ENCODE assay signal across 1 cellular context in the genomic region with DNA sequence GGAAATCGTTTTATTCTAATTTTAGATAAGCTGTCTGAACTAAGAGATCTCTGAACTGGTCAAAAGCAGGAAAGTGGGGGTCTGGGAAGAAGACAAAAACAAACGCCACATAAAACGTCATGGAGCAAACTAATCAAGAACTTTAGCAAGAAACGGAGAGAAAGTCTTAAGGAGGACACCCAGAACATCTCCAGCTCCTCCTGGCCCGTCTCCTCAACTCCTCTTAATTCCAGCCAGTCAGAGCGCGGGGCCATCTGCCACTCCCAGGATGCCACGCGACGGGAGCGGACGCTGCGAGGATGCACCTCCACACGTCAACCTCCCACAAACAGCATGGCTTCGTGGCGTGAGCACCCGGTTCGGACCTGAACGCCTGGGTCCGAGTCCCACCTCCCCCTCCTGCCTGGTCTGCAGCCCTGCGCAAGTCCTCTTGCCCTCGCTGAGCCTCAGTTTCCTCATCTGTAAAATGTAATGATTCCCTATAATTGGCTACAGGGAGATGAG.
TF ChIP-seq lines count a peak whose summit lies in the region.

No MANE protein-coding gene starts in this region.

TF ChIP-seq in HepG2, 621 proteins besides CTCF, POLR2A, EP300 and RAD21 (continued from another document and continues in another):
- TF ChIP-seq, protein P1, sequence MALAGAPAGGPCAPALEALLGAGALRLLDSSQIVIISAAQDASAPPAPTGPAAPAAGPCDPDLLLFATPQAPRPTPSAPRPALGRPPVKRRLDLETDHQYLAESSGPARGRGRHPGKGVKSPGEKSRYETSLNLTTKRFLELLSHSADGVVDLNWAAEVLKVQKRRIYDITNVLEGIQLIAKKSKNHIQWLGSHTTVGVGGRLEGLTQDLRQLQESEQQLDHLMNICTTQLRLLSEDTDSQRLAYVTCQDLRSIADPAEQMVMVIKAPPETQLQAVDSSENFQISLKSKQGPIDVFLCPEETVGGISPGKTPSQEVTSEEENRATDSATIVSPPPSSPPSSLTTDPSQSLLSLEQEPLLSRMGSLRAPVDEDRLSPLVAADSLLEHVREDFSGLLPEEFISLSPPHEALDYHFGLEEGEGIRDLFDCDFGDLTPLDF (CRISPR knock-in tag; IDR thresholded peaks at IDR 0.05) = 0 out of 2 replicates have a peak, but pooled peaks have one; percentile 4
- TF ChIP-seq ARID2 (CRISPR knock-in tag; IDR thresholded peaks at IDR 0.05; ENCODE audit: borderline replicate concordance) (0 out of 2 replicates have a peak, but pooled peaks have one; percentile 20), SIN3A (IDR thresholded peaks at IDR 0.05; ENCODE audit: borderline replicate concordance, low read depth, low read length) (peak; percentile 70; the same call in 1 of the 2 replicates), ZNF143 (CRISPR knock-in tag; IDR thresholded peaks at IDR 0.05) (peak; percentile 87), ERF (CRISPR knock-in tag; IDR thresholded peaks at IDR 0.05) (peak; percentile 16; the same call in 1 of the 2 replicates), SAP130 (CRISPR knock-in tag; IDR thresholded peaks at IDR 0.05; ENCODE audit: low read depth) (peak; percentile 86), ISL2 (CRISPR knock-in tag; IDR thresholded peaks at IDR 0.05) (no peak; the same call in 1 of the 2 replicates), CBX1 (IDR thresholded peaks at IDR 0.05; ENCODE audit: low read depth) (no peak), YY1 (IDR thresholded peaks at IDR 0.05; ENCODE audit: insufficient read depth, insufficient replicate concordance, low read depth, low read length) (peak; percentile 69), POLR2G (IDR thresholded peaks at IDR 0.05; ENCODE audit: low read depth, low read length) (peak; percentile 73), GZF1 (CRISPR knock-in tag; IDR thresholded peaks at IDR 0.05) (0 out of 2 replicates have a peak, but pooled peaks have one; percentile 32), ATF7 (IDR thresholded peaks at IDR 0.05) (no peak), ATF7 (CRISPR knock-in tag; IDR thresholded peaks at IDR 0.05) (0 out of 2 replicates have a peak, but pooled peaks have one; percentile 47), ZNF629 (CRISPR knock-in tag; conservative IDR thresholded peaks at IDR 0.05) (peak; percentile 59), DR1 (CRISPR knock-in tag; IDR thresholded peaks at IDR 0.05) (no peak), TFDP1 (CRISPR knock-in tag; IDR thresholded peaks at IDR 0.05; ENCODE audit: borderline replicate concordance) (peak; percentile 56; the same call in 1 of the 2 replicates), REXO4 (CRISPR knock-in tag; IDR thresholded peaks at IDR 0.05; ENCODE audit: borderline replicate concordance) (peak; percentile 68; the same call in 1 of the 2 replicates), REPIN1 (CRISPR knock-in tag; IDR thresholded peaks at IDR 0.05; ENCODE audit: borderline replicate concordance, low read depth) (no peak), HNRNPLL (IDR thresholded peaks at IDR 0.05; ENCODE audit: low read depth, low read length, poor library complexity, severe bottlenecking) (peak; percentile 8), NFYC (CRISPR knock-in tag; IDR thresholded peaks at IDR 0.05) (peak; percentile 24; the same call in 1 of the 2 replicates), ZNF687 (CRISPR knock-in tag; IDR thresholded peaks at IDR 0.05) (peak; percentile 96), TAF1 (CRISPR knock-in tag; IDR thresholded peaks at IDR 0.05) (peak; percentile 86), ZNF75D (CRISPR knock-in tag; IDR thresholded peaks at IDR 0.05; ENCODE audit: borderline replicate concordance) (no peak), ATF6 (CRISPR knock-in tag; conservative IDR thresholded peaks at IDR 0.05) (no peak), HMG20B (CRISPR knock-in tag; conservative IDR thresholded peaks at IDR 0.05) (0 out of 2 replicates have a peak, but pooled peaks have one; percentile 5), NAIF1 (CRISPR knock-in tag; IDR thresholded peaks at IDR 0.05; ENCODE audit: borderline replicate concordance) (no peak), SOX13 (IDR thresholded peaks at IDR 0.05) (no peak; the same call in 1 of the 2 replicates), SOX13 (CRISPR knock-in tag; conservative IDR thresholded peaks at IDR 0.05 in 1 of 2, IDR thresholded peaks at IDR 0.05 in 1 of 2) (no peak), KLF9 (CRISPR knock-in tag; IDR thresholded peaks at IDR 0.05; ENCODE audit: low read depth) (no peak), HES4 (CRISPR knock-in tag; IDR thresholded peaks at IDR 0.05; ENCODE audit: borderline replicate concordance) (peak; percentile 85; the same call in 1 of the 2 replicates), BORCS8-MEF2B (CRISPR knock-in tag; IDR thresholded peaks at IDR 0.05) (peak; percentile 63; the same call in 1 of the 2 replicates), TCF7L2 (IDR thresholded peaks at IDR 0.05; ENCODE audit: low read depth, low read length) (no peak), ZBTB38 (CRISPR knock-in tag; IDR thresholded peaks at IDR 0.05) (peak; percentile 72), ZFP1 (CRISPR knock-in tag; IDR thresholded peaks at IDR 0.05) (0 out of 2 replicates have a peak, but pooled peaks have one; percentile 12), NR1H2 (CRISPR knock-in tag; IDR thresholded peaks at IDR 0.05; ENCODE audit: borderline replicate concordance, low read depth) (0 out of 2 replicates have a peak, but pooled peaks have one; percentile 65), GATAD1 (CRISPR knock-in tag; IDR thresholded peaks at IDR 0.05) (peak; percentile 63; the same call in 1 of the 2 replicates), FLYWCH1 (CRISPR knock-in tag; IDR thresholded peaks at IDR 0.05) (no peak), ZNF747 (CRISPR knock-in tag; IDR thresholded peaks at IDR 0.05; ENCODE audit: borderline replicate concordance) (0 out of 2 replicates have a peak, but pooled peaks have one; percentile 51), MXI1 (IDR thresholded peaks at IDR 0.05; ENCODE audit: borderline replicate concordance, low read depth, low read length) (peak; percentile 84; the same call in 1 of the 3 replicates), ZFY (CRISPR knock-in tag; IDR thresholded peaks at IDR 0.05) (no peak), MAZ (IDR thresholded peaks at IDR 0.05; ENCODE audit: borderline replicate concordance, low read depth, low read length) (no peak), MAZ (CRISPR knock-in tag; IDR thresholded peaks at IDR 0.05; ENCODE audit: low read depth) (0 out of 2 replicates have a peak, but pooled peaks have one; percentile 10), RARG (CRISPR knock-in tag; IDR thresholded peaks at IDR 0.05; ENCODE audit: low read depth) (no peak)
- TF ChIP-seq, protein P2, sequence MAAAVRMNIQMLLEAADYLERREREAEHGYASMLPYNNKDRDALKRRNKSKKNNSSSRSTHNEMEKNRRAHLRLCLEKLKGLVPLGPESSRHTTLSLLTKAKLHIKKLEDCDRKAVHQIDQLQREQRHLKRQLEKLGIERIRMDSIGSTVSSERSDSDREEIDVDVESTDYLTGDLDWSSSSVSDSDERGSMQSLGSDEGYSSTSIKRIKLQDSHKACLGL (CRISPR knock-in tag; IDR thresholded peaks at IDR 0.05) = peak; percentile 88
- TF ChIP-seq, protein P3, sequence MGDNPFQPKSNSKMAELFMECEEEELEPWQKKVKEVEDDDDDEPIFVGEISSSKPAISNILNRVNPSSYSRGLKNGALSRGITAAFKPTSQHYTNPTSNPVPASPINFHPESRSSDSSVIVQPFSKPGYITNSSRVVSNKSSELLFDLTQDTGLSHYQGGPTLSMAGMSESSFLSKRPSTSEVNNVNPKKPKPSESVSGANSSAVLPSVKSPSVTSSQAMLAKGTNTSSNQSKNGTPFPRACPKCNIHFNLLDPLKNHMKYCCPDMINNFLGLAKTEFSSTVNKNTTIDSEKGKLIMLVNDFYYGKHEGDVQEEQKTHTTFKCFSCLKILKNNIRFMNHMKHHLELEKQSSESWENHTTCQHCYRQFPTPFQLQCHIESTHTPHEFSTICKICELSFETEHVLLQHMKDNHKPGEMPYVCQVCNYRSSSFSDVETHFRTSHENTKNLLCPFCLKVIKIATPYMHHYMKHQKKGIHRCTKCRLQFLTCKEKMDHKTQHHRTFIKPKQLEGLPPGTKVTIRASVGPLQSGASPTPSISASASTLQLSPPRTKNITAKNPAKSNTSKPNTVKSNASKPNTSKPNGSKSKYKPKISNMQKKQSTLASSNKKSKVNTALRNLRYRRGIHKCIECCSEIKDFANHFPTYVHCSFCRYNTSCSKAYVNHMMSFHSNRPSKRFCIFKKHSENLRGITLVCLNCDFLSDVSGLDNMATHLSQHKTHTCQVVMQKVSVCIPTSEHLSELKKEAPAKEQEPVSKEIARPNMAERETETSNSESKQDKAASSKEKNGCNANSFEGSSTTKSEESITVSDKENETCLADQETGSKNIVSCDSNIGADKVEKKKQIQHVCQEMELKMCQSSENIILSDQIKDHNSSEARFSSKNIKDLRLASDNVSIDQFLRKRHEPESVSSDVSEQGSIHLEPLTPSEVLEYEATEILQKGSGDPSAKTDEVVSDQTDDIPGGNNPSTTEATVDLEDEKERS (CRISPR knock-in tag; IDR thresholded peaks at IDR 0.05) = peak; percentile 46; the same call in 1 of the 2 replicates
- TF ChIP-seq, protein P4, sequence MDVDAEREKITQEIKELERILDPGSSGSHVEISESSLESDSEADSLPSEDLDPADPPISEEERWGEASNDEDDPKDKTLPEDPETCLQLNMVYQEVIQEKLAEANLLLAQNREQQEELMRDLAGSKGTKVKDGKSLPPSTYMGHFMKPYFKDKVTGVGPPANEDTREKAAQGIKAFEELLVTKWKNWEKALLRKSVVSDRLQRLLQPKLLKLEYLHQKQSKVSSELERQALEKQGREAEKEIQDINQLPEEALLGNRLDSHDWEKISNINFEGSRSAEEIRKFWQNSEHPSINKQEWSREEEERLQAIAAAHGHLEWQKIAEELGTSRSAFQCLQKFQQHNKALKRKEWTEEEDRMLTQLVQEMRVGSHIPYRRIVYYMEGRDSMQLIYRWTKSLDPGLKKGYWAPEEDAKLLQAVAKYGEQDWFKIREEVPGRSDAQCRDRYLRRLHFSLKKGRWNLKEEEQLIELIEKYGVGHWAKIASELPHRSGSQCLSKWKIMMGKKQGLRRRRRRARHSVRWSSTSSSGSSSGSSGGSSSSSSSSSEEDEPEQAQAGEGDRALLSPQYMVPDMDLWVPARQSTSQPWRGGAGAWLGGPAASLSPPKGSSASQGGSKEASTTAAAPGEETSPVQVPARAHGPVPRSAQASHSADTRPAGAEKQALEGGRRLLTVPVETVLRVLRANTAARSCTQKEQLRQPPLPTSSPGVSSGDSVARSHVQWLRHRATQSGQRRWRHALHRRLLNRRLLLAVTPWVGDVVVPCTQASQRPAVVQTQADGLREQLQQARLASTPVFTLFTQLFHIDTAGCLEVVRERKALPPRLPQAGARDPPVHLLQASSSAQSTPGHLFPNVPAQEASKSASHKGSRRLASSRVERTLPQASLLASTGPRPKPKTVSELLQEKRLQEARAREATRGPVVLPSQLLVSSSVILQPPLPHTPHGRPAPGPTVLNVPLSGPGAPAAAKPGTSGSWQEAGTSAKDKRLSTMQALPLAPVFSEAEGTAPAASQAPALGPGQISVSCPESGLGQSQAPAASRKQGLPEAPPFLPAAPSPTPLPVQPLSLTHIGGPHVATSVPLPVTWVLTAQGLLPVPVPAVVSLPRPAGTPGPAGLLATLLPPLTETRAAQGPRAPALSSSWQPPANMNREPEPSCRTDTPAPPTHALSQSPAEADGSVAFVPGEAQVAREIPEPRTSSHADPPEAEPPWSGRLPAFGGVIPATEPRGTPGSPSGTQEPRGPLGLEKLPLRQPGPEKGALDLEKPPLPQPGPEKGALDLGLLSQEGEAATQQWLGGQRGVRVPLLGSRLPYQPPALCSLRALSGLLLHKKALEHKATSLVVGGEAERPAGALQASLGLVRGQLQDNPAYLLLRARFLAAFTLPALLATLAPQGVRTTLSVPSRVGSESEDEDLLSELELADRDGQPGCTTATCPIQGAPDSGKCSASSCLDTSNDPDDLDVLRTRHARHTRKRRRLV (CRISPR knock-in tag; IDR thresholded peaks at IDR 0.05) = 0 out of 2 replicates have a peak, but pooled peaks have one; percentile 91
